In the genomic region with DNA sequence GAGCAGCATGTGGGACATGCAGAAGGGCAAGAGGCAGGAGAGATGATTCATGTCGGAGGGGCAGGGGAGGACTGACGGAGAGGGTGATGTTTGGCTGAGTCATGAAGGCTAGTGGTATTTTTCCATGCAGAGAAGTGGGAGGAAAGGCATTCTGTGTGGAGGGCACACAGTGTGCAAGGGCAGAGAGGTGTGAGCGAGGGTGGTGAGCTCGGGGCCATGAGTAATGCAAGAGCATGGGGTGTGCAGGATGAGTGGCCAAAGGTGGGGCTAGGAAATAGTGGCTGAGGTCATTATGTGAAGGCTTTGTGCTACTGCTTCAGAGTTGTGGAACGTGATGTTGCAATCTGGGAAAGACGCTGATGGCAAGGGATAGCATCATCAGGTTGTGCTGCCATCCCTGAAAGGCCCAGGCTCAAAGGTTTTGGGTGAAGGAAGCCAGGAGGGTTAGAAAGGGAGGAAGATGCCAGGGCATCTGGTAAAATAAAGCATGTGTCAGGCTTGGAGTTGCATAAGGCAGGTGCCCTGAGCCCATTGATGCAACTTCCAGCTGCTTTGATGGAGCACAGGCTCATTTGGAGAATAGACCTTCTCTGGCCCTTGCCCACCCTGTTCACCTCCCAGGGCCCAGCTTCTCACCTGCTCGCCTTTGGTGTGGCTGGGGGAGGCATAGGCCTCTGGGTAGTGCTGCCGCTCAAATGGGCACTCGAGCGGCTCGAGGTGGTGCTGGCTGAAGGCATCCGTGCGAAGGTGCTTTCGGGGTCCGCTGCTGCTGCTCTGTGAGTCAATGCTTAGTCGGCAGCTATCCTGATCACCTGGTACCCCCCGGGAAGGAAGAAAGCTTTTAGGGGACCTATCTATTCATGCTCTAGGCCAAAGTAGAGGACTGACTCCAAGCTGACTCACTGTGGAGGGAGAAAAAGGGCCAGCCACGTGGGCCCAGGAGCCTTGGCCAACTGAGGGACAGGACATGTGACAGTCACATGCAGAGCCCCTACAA, we compare ENCODE assay signal across 8 cellular contexts. TPM values are rescaled to one million over a fixed set of nuclear protein-coding genes. Genes with fewer than 3 reads are reported as not detected.
DNase-seq lines count a peak whose midpoint lies in the region; ATAC-seq and TF ChIP-seq lines count a peak whose summit lies in the region.

No MANE protein-coding gene starts in this region.

- peaks cover 0 to 4% of the 10 kb centered on the region in 2 donors for H3K4me1 ChIP-seq in naive thymus-derived CD4-positive, alpha-beta T cell (ENCODE audit: control insufficient read depth in 2 of 2, insufficient read depth in 2 of 2, low read length in 2 of 2)
- H3K4me1 ChIP-seq in suprapubic skin, result peaks cover 43% of the 10 kb centered on the region

- no peaks in the 10 kb centered on the region for H3K9me3 Mint-ChIP-seq in HFFc6
- H3K9me3 Mint-ChIP-seq in T-helper 2 cell treated with Interferon-gamma antibody and Interleukin-4, amounts not matched to agents 5 μg/mL and 100 μg/mL, for 36 hours, result no peaks in the 10 kb centered on the region
- H3K9me3 Mint-ChIP-seq in dendritic cell treated with granulocyte-macrophage colony-stimulating factor and Interleukin-4, amounts not matched to agents 40 ng/mL and 50 ng/mL, for 4 days, result no peaks in the 10 kb centered on the region
- H3K9me3 Mint-ChIP-seq in naive thymus-derived CD4-positive, alpha-beta T cell, result no peaks in the 10 kb centered on the region

- WGBS in suprapubic skin, result 54% methylated on average over 14 of the region's 18 CpGs

- peaks cover 68% of the 10 kb centered on the region for H3K4me1 Mint-ChIP-seq in HFFc6 (ENCODE audit: low read depth)
- peaks cover 5% of the 10 kb centered on the region for H3K4me1 Mint-ChIP-seq in T-helper 2 cell treated with Interferon-gamma antibody and Interleukin-4, amounts not matched to agents 5 μg/mL and 100 μg/mL, for 36 hours (ENCODE audit: low read depth)
- H3K4me1 Mint-ChIP-seq in dendritic cell treated with granulocyte-macrophage colony-stimulating factor and Interleukin-4, amounts not matched to agents 40 ng/mL and 50 ng/mL, for 4 days (ENCODE audit: low read depth), result peaks cover 86% of the 10 kb centered on the region
- H3K4me1 Mint-ChIP-seq in naive thymus-derived CD4-positive, alpha-beta T cell, result peaks cover 0 to 37% (median 0%) of the 10 kb centered on the region in 7 donors

- no peaks in the 10 kb centered on the region for H3K36me3 ChIP-seq in naive thymus-derived CD4-positive, alpha-beta T cell (ENCODE audit: control insufficient read depth in 2 of 3, insufficient read depth in 3 of 3, low read length in 3 of 3)
- no peaks in the 10 kb centered on the region for H3K36me3 ChIP-seq in suprapubic skin

- peak; percentile 90 for TF ChIP-seq EP300 in suprapubic skin (IDR thresholded peaks at IDR 0.05)

- TF ChIP-seq CTCF in HFFc6 (IDR thresholded peaks at IDR 0.05) (no peak), suprapubic skin (IDR thresholded peaks at IDR 0.05) (no peak)

- H3K9me3 ChIP-seq in naive thymus-derived CD4-positive, alpha-beta T cell (ENCODE audit: control insufficient read depth in 2 of 3, low read length in 3 of 3), result no peaks in the 10 kb centered on the region
- H3K9me3 ChIP-seq in suprapubic skin, result no peaks in the 10 kb centered on the region

- DNase-seq in HFFc6 (peak; percentile 99), suprapubic skin (ENCODE audit: low spot score in 2 of 2) (peak; percentile 89 to 91), RPMI8226 (no peak)
- DNase-seq in T-helper 2 cell treated with Interferon-gamma antibody and Interleukin-4, amounts not matched to agents 5 μg/mL and 100 μg/mL, for 36 hours (ENCODE audit: low spot score), result peak; percentile 75
- DNase-seq in naive thymus-derived CD4-positive, alpha-beta T cell, result peak in 1 of 9 donors; percentile 51

- POLR2A ChIA-PET in naive thymus-derived CD4-positive, alpha-beta T cell (lab: Charles Lee), result interaction anchor here (1.1 to 1.3 kb wide), 2 partner anchors 11 to 15 kb away, joined by 3 to 4 read pairs; no protein-coding TSS in a partner anchor

- no peak overlapping the region for H3K27ac ChIP-seq in naive thymus-derived CD4-positive, alpha-beta T cell (ENCODE audit: low read depth, low read length)
- peak overlapping the region; percentile 86 for H3K27ac ChIP-seq in suprapubic skin

- peak; percentile 68 for ATAC-seq in naive thymus-derived CD4-positive, alpha-beta T cell
- ATAC-seq in GM19467 (IDR thresholded peaks at IDR 0.05; ENCODE audit: unreplicated experiment) (no peak), GM21367 (IDR thresholded peaks at IDR 0.05; ENCODE audit: unreplicated experiment) (no peak)

- no peak overlapping the region for H3K4me3 ChIP-seq in naive thymus-derived CD4-positive, alpha-beta T cell (ENCODE audit: low read length)
- H3K4me3 ChIP-seq in suprapubic skin, result no peak overlapping the region

- H3K36me3 Mint-ChIP-seq in HFFc6 (ENCODE audit: low read depth), result peaks cover 13% of the 10 kb centered on the region; the same call in 1 of the 2 replicates
- peaks cover 2% of the 10 kb centered on the region for H3K36me3 Mint-ChIP-seq in T-helper 2 cell treated with Interferon-gamma antibody and Interleukin-4, amounts not matched to agents 5 μg/mL and 100 μg/mL, for 36 hours (ENCODE audit: low read depth)
- H3K36me3 Mint-ChIP-seq in dendritic cell treated with granulocyte-macrophage colony-stimulating factor and Interleukin-4, amounts not matched to agents 40 ng/mL and 50 ng/mL, for 4 days (ENCODE audit: low read depth), result peaks cover 41% of the 10 kb centered on the region
- H3K36me3 Mint-ChIP-seq in naive thymus-derived CD4-positive, alpha-beta T cell, result peaks cover 0 to 2% (median 0%) of the 10 kb centered on the region in 5 donors

- H3K4me3 Mint-ChIP-seq in HFFc6, result peak overlapping the region; percentile 75
- H3K4me3 Mint-ChIP-seq in T-helper 2 cell treated with Interferon-gamma antibody and Interleukin-4, amounts not matched to agents 5 μg/mL and 100 μg/mL, for 36 hours, result no peak overlapping the region
- H3K4me3 Mint-ChIP-seq in dendritic cell treated with granulocyte-macrophage colony-stimulating factor and Interleukin-4, amounts not matched to agents 40 ng/mL and 50 ng/mL, for 4 days, result peak overlapping the region; percentile 4
- peak overlapping the region in 1 of 10 donors; percentile 1 for H3K4me3 Mint-ChIP-seq in naive thymus-derived CD4-positive, alpha-beta T cell

- peak in 1 of 2 donors; percentile 13 for TF ChIP-seq POLR2A in suprapubic skin (IDR thresholded peaks at IDR 0.05)

- intact Hi-C loops in dendritic cell treated with granulocyte-macrophage colony-stimulating factor and Interleukin-4, amounts not matched to agents 40 ng/mL and 50 ng/mL, for 4 days (cut with micrococcal nuclease), result loop anchor here (2.0 kb wide), 1 partner anchor 30 kb away; no protein-coding TSS in a partner anchor
- intact Hi-C loops in naive thymus-derived CD4-positive, alpha-beta T cell (cut with micrococcal nuclease), result no loop called here

- no peaks in the 10 kb centered on the region; the same call in 1 of the 2 replicates for H3K27me3 Mint-ChIP-seq in HFFc6 (ENCODE audit: insufficient read depth)
- peaks cover 2% of the 10 kb centered on the region for H3K27me3 Mint-ChIP-seq in T-helper 2 cell treated with Interferon-gamma antibody and Interleukin-4, amounts not matched to agents 5 μg/mL and 100 μg/mL, for 36 hours (ENCODE audit: low read depth)
- no peaks in the 10 kb centered on the region for H3K27me3 Mint-ChIP-seq in dendritic cell treated with granulocyte-macrophage colony-stimulating factor and Interleukin-4, amounts not matched to agents 40 ng/mL and 50 ng/mL, for 4 days
- no peaks in the 10 kb centered on the region for H3K27me3 Mint-ChIP-seq in naive thymus-derived CD4-positive, alpha-beta T cell

- no peaks in the 10 kb centered on the region for H3K27me3 ChIP-seq in naive thymus-derived CD4-positive, alpha-beta T cell (ENCODE audit: control insufficient read depth in 2 of 2, insufficient read depth in 2 of 2, low read length in 2 of 2)
- no peaks in the 10 kb centered on the region for H3K27me3 ChIP-seq in suprapubic skin

- CTCF ChIA-PET in naive thymus-derived CD4-positive, alpha-beta T cell (lab: Charles Lee), result interaction anchor here (0.5 kb wide), 1 partner anchor 73 kb away, joined by 4 read pairs; no protein-coding TSS in a partner anchor

- peak overlapping the region; percentile 96 for H3K27ac Mint-ChIP-seq in HFFc6
- peak overlapping the region; percentile 9 for H3K27ac Mint-ChIP-seq in T-helper 2 cell treated with Interferon-gamma antibody and Interleukin-4, amounts not matched to agents 5 μg/mL and 100 μg/mL, for 36 hours
- H3K27ac Mint-ChIP-seq in dendritic cell treated with granulocyte-macrophage colony-stimulating factor and Interleukin-4, amounts not matched to agents 40 ng/mL and 50 ng/mL, for 4 days, result peak overlapping the region; percentile 70
- no peak overlapping the region for H3K27ac Mint-ChIP-seq in naive thymus-derived CD4-positive, alpha-beta T cell

RNA-seq across cellular contexts. Expression of a gene that starts 37.5 kb away (rescaled TPM):
- 1 to 10 TPM in 5 of 6 experiments, under 1 TPM in 1; 0.33 to 6.7 (median 5.1) TPM for total RNA-seq in HFFc6 (2021; fragmentation: NEBNext Ultra II Directional; extraction: Animal tissue kit (Norgen Biotek cat#: 25700))
- total RNA-seq in naive thymus-derived CD4-positive, alpha-beta T cell, result 1 to 10 TPM in 3 of 5 experiments, under 1 TPM in 2; 0.37 to 1.5 (median 1.2) TPM
- 1 to 10 TPM in 1 of 2 donors, under 1 TPM in 1; 0.09 to 1.4 TPM for polyA plus RNA-seq in naive thymus-derived CD4-positive, alpha-beta T cell
- total RNA-seq in suprapubic skin, result 1 to 10 TPM; 2.3 to 7.7 (median 5.6) TPM

Comparison
In these comparisons a context has a peak if more than half of its experiments do, and no peak if none do; other contexts are left out.
1. H3K27ac Mint-ChIP-seq: peak in HFFc6 (single experiment), T-helper 2 cell treated with Interferon-gamma antibody and Interleukin-4, amounts not matched to agents 5 μg/mL and 100 μg/mL, for 36 hours (single experiment) and dendritic cell treated with granulocyte-macrophage colony-stimulating factor and Interleukin-4, amounts not matched to agents 40 ng/mL and 50 ng/mL, for 4 days (single experiment); none in naive thymus-derived CD4-positive, alpha-beta T cell (0 of 9).